1 cellular context compared by ENCODE assay signal in genomic region chr1:64392109-64392508, GRCh38.
TF ChIP-seq lines count a peak whose summit lies in the region.

No MANE protein-coding gene starts in this region.

TF ChIP-seq in GM23338, 12 proteins besides CTCF, POLR2A, EP300 and RAD21 (continued from another document):
- TF ChIP-seq ZNF462 (CRISPR knock-in tag; IDR thresholded peaks at IDR 0.05) (no peak), CREB1 (CRISPR knock-in tag; IDR thresholded peaks at IDR 0.05; ENCODE audit: low read depth) (no peak), ZNF331 (CRISPR knock-in tag; IDR thresholded peaks at IDR 0.05; ENCODE audit: low read depth) (no peak)
